1 cellular context compared by ENCODE assay signal in the genomic region with DNA sequence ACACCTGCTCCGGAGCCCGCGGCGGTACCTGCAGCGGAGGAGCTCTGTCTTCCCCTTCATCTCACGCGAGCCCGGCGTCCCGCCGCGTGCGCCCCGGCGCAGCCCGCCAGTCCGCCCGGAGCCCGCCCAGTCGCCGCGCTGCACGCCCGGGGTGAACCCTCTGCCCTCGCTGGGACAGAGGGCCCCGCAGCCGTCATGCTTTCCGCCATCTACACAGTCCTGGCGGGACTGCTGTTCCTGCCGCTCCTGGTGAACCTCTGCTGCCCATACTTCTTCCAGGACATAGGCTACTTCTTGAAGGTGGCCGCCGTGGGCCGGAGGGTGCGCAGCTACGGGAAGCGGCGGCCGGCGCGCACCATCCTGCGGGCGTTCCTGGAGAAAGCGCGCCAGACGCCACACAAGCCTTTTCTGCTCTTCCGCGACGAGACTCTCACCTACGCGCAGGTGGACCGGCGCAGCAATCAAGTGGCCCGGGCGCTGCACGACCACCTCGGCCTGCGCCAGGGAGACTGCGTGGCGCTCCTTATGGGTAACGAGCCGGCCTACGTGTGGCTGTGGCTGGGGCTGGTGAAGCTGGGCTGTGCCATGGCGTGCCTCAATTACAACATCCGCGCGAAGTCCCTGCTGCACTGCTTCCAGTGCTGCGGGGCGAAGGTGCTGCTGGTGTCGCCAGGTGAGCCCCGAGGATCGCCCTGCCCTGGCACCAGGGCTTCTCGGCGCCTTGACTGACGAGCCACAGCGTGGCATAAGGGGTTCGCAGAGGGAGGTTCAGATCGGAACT.
TF ChIP-seq lines count a peak whose summit lies in the region.

No MANE protein-coding gene starts in this region.

TF ChIP-seq in HepG2, 621 proteins besides CTCF, POLR2A, EP300 and RAD21 (continued from another document and continues in another):
- TF ChIP-seq, protein P1, sequence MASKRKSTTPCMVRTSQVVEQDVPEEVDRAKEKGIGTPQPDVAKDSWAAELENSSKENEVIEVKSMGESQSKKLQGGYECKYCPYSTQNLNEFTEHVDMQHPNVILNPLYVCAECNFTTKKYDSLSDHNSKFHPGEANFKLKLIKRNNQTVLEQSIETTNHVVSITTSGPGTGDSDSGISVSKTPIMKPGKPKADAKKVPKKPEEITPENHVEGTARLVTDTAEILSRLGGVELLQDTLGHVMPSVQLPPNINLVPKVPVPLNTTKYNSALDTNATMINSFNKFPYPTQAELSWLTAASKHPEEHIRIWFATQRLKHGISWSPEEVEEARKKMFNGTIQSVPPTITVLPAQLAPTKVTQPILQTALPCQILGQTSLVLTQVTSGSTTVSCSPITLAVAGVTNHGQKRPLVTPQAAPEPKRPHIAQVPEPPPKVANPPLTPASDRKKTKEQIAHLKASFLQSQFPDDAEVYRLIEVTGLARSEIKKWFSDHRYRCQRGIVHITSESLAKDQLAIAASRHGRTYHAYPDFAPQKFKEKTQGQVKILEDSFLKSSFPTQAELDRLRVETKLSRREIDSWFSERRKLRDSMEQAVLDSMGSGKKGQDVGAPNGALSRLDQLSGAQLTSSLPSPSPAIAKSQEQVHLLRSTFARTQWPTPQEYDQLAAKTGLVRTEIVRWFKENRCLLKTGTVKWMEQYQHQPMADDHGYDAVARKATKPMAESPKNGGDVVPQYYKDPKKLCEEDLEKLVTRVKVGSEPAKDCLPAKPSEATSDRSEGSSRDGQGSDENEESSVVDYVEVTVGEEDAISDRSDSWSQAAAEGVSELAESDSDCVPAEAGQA (IDR thresholded peaks at IDR 0.05; ENCODE audit: low read depth), result no peak
- TF ChIP-seq, protein P1 (CRISPR knock-in tag; IDR thresholded peaks at IDR 0.05; ENCODE audit: borderline replicate concordance), result no peak
- TF ChIP-seq AHR (CRISPR knock-in tag; IDR thresholded peaks at IDR 0.05) (no peak), SALL1 (CRISPR knock-in tag; IDR thresholded peaks at IDR 0.05) (peak; percentile 28), USF2 (IDR thresholded peaks at IDR 0.05; ENCODE audit: low read depth, low read length) (no peak), USF2 (CRISPR knock-in tag; IDR thresholded peaks at IDR 0.05; ENCODE audit: borderline replicate concordance) (no peak), CBX2 (IDR thresholded peaks at IDR 0.05; ENCODE audit: low read depth, low read length) (no peak), CBX2 (CRISPR knock-in tag; IDR thresholded peaks at IDR 0.05; ENCODE audit: low read depth) (peak; percentile 41; the same call in 1 of the 2 replicates), MEIS2 (CRISPR knock-in tag; IDR thresholded peaks at IDR 0.05) (peak; percentile 23; the same call in 1 of the 2 replicates), HIC2 (CRISPR knock-in tag; IDR thresholded peaks at IDR 0.05; ENCODE audit: low read depth) (peak; percentile 51; the same call in 1 of the 2 replicates), ZFP1 (CRISPR knock-in tag; IDR thresholded peaks at IDR 0.05) (no peak), ZNF776 (CRISPR knock-in tag; IDR thresholded peaks at IDR 0.05) (peak; percentile 21; the same call in 1 of the 2 replicates), HINFP (CRISPR knock-in tag; IDR thresholded peaks at IDR 0.05; ENCODE audit: low read depth) (no peak), ZNF260 (CRISPR knock-in tag; IDR thresholded peaks at IDR 0.05; ENCODE audit: borderline replicate concordance, low read depth) (no peak), ZNF24 (IDR thresholded peaks at IDR 0.05) (no peak), CCAR2 (optimal IDR thresholded peaks at IDR 0.05; ENCODE audit: low read depth, low read length) (no peak), PHF8 (CRISPR knock-in tag; IDR thresholded peaks at IDR 0.05) (peak; percentile 50), ZNF83 (CRISPR knock-in tag; IDR thresholded peaks at IDR 0.05; ENCODE audit: borderline replicate concordance) (no peak), PHF21A (CRISPR knock-in tag; IDR thresholded peaks at IDR 0.05) (0 out of 2 replicates have a peak, but pooled peaks have one; percentile 33), ZNF430 (CRISPR knock-in tag; IDR thresholded peaks at IDR 0.05) (no peak; the same call in 1 of the 2 replicates), MYC (CRISPR knock-in tag; IDR thresholded peaks at IDR 0.05; ENCODE audit: borderline replicate concordance) (peak; percentile 8; the same call in 1 of the 2 replicates), RELA (CRISPR knock-in tag; IDR thresholded peaks at IDR 0.05) (no peak), KMT2A (CRISPR knock-in tag; IDR thresholded peaks at IDR 0.05) (peak; percentile 54; the same call in 1 of the 2 replicates), DNMT1 (CRISPR knock-in tag; IDR thresholded peaks at IDR 0.05) (0 out of 2 replicates have a peak, but pooled peaks have one; percentile 36), TP53 (CRISPR knock-in tag; conservative IDR thresholded peaks at IDR 0.05) (no peak), CEBPG (CRISPR knock-in tag; IDR thresholded peaks at IDR 0.05) (0 out of 2 replicates have a peak, but pooled peaks have one; percentile 3), ZNF180 (CRISPR knock-in tag; IDR thresholded peaks at IDR 0.05; ENCODE audit: borderline replicate concordance, low read depth) (no peak), ZNF619 (CRISPR knock-in tag; IDR thresholded peaks at IDR 0.05) (no peak), ZNF574 (CRISPR knock-in tag; IDR thresholded peaks at IDR 0.05) (peak; percentile 58), SRSF1 (optimal IDR thresholded peaks at IDR 0.05; ENCODE audit: low read depth, low read length) (no peak), GLI4 (CRISPR knock-in tag; IDR thresholded peaks at IDR 0.05; ENCODE audit: borderline replicate concordance) (0 out of 2 replicates have a peak, but pooled peaks have one; percentile 25), ZNF557 (CRISPR knock-in tag; IDR thresholded peaks at IDR 0.05) (no peak), KLF11 (CRISPR knock-in tag; IDR thresholded peaks at IDR 0.05) (no peak), ZNF326 (CRISPR knock-in tag; IDR thresholded peaks at IDR 0.05; ENCODE audit: borderline replicate concordance) (no peak), ZNF775 (CRISPR knock-in tag; IDR thresholded peaks at IDR 0.05; ENCODE audit: borderline replicate concordance) (no peak), TGIF2 (CRISPR knock-in tag; IDR thresholded peaks at IDR 0.05) (no peak), HNRNPLL (IDR thresholded peaks at IDR 0.05; ENCODE audit: low read depth, low read length, poor library complexity, severe bottlenecking) (peak; percentile 84), TEAD3 (CRISPR knock-in tag; optimal IDR thresholded peaks at IDR 0.05; ENCODE audit: borderline replicate concordance) (peak; percentile 18), ZNF501 (CRISPR knock-in tag; IDR thresholded peaks at IDR 0.05) (no peak), HOXA3 (CRISPR knock-in tag; IDR thresholded peaks at IDR 0.05) (no peak), EHMT2 (IDR thresholded peaks at IDR 0.05; ENCODE audit: borderline replicate concordance, low read depth, low read length) (no peak), ZNF33B (CRISPR knock-in tag; IDR thresholded peaks at IDR 0.05) (no peak; the same call in 1 of the 2 replicates), BRCA1 (CRISPR knock-in tag; IDR thresholded peaks at IDR 0.05) (no peak), ZNF564 (CRISPR knock-in tag; IDR thresholded peaks at IDR 0.05) (no peak), CC2D1A (CRISPR knock-in tag; IDR thresholded peaks at IDR 0.05) (peak; percentile 69; the same call in 1 of the 2 replicates), MTF2 (CRISPR knock-in tag; IDR thresholded peaks at IDR 0.05; ENCODE audit: borderline replicate concordance) (no peak), ZNF780A (CRISPR knock-in tag; IDR thresholded peaks at IDR 0.05) (no peak), CCDC6 (CRISPR knock-in tag; IDR thresholded peaks at IDR 0.05) (peak; percentile 9; the same call in 1 of the 2 replicates), ZNF737 (CRISPR knock-in tag; IDR thresholded peaks at IDR 0.05; ENCODE audit: borderline replicate concordance) (no peak), SMAD9 (CRISPR knock-in tag; IDR thresholded peaks at IDR 0.05) (no peak), MLLT10 (CRISPR knock-in tag; IDR thresholded peaks at IDR 0.05) (no peak), ZNF777 (CRISPR knock-in tag; IDR thresholded peaks at IDR 0.05) (peak; percentile 77)
- TF ChIP-seq, protein P2, sequence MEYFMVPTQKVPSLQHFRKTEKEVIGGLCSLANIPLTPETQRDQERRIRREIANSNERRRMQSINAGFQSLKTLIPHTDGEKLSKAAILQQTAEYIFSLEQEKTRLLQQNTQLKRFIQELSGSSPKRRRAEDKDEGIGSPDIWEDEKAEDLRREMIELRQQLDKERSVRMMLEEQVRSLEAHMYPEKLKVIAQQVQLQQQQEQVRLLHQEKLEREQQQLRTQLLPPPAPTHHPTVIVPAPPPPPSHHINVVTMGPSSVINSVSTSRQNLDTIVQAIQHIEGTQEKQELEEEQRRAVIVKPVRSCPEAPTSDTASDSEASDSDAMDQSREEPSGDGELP (IDR thresholded peaks at IDR 0.05; ENCODE audit: borderline replicate concordance, low read depth), result no peak
- TF ChIP-seq, protein P3, sequence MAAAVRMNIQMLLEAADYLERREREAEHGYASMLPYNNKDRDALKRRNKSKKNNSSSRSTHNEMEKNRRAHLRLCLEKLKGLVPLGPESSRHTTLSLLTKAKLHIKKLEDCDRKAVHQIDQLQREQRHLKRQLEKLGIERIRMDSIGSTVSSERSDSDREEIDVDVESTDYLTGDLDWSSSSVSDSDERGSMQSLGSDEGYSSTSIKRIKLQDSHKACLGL (CRISPR knock-in tag; IDR thresholded peaks at IDR 0.05), result peak; percentile 67; the same call in 1 of the 2 replicates
